Comparison of ENCODE assay signal across 8 cellular contexts in genomic region chr5:34154988-34155387, GRCh38.
DNase-seq lines count a peak whose midpoint lies in the region; ATAC-seq, FAIRE-seq and TF ChIP-seq lines count a peak whose summit lies in the region.
"Not testable (repeated sequence)": the region's sequence is repeated elsewhere in the genome, so short reads cannot be mapped to it uniquely, and the experiment has no call there.

No MANE protein-coding gene starts in this region.

- not testable (repeated sequence) for H3K9me2 ChIP-seq in PC-3 (replicated peaks; ENCODE audit: low read length)

- WGBS in GM12878 (ENCODE audit: insufficient coverage, insufficient replicate concordance, low lambda C conversion rate, missing lambda C conversion rate), result 63% methylated on average over 3 of the region's 4 CpGs
- 88% methylated on average over 3 of the region's 4 CpGs for WGBS in HepG2 (ENCODE audit: low lambda C conversion rate)

- H3K4me1 ChIP-seq in PC-3 (ENCODE audit: insufficient read depth, low read length); GM12878 (ENCODE audit: control insufficient read depth, insufficient read depth, low read length); HepG2 (ENCODE audit: insufficient read depth, low read length): not testable (repeated sequence)

- H3K9me3 ChIP-seq in PC-3 (ENCODE audit: low read length); GM12878 (replicated peaks; ENCODE audit: control insufficient read depth, insufficient read depth, low read length); HepG2 (ENCODE audit: low read length): not testable (repeated sequence)

- not testable (repeated sequence) for H3F3A ChIP-seq in PC-3 (ENCODE audit: low read length, unreplicated experiment)

- not testable (repeated sequence) for H3K9ac ChIP-seq in PC-3 (ENCODE audit: low read length); GM12878 (ENCODE audit: control insufficient read depth, insufficient read depth, low read length); HepG2 (ENCODE audit: insufficient read depth, low read depth, low read length)

- TF ChIP-seq CTCF in PC-3 (conservative IDR thresholded peaks at IDR 0.05; ENCODE audit: low read depth, low read length); GM12878 (IDR thresholded peaks at IDR 0.05 in 2 of 3, conservative IDR thresholded peaks at IDR 0.05 in 1 of 3; ENCODE audit: control insufficient read depth in 2 of 3, extremely low read depth in 1 of 3, insufficient read depth in 1 of 3, low read depth in 3 of 3, low read length in 3 of 3); HepG2 (CRISPR knock-in tag; IDR thresholded peaks at IDR 0.05): not testable (repeated sequence)

- FAIRE-seq in GM12878 (lab: Jason Lieb, UNC); HepG2 (lab: Jason Lieb, UNC): not testable (repeated sequence)

- H3K27me3 Mint-ChIP-seq in activated T-cell treated with anti-CD3 and anti-CD28 coated beads, Interleukin-2, amount 50 U/mL, for 72 hours (ENCODE audit: low read depth); memory B cell: not testable (repeated sequence)

- not testable (repeated sequence) for H2AFZ ChIP-seq in PC-3 (ENCODE audit: low read length); GM12878 (ENCODE audit: control insufficient read depth, low read depth, low read length); HepG2 (ENCODE audit: low read length)

- TF ChIP-seq EP300 in GM12878 (IDR thresholded peaks at IDR 0.05; ENCODE audit: borderline replicate concordance in 1 of 2, control insufficient read depth in 1 of 2, low read depth in 2 of 2, low read length in 2 of 2); HepG2 (IDR thresholded peaks at IDR 0.05; ENCODE audit: low read depth in 2 of 2, low read length in 2 of 2); HepG2 (CRISPR knock-in tag; IDR thresholded peaks at IDR 0.05; ENCODE audit: borderline replicate concordance): not testable (repeated sequence)

- DNase-seq in NCI-H82 (lab: John Stamatoyannopoulos, UW), result peak; percentile 45
- DNase-seq in PC-3; activated T-cell treated with anti-CD3 and anti-CD28 coated beads, Interleukin-2, amount 50 U/mL, for 72 hours; GM12878 (ENCODE audit: low read depth, low spot score); HepG2 (ENCODE audit: low spot score); memory B cell (ENCODE audit: low spot score in 2 of 2): not testable (repeated sequence)

- peak overlapping the region; percentile 50 for H3K27ac Mint-ChIP-seq in activated T-cell treated with anti-CD3 and anti-CD28 coated beads, Interleukin-2, amount 50 U/mL, for 72 hours
- peak overlapping the region; percentile 17 for H3K27ac Mint-ChIP-seq in memory B cell

- not testable (repeated sequence) for TF ChIP-seq POLR2A in GM12878 (IDR thresholded peaks at IDR 0.05; ENCODE audit: low read depth, low read length); HepG2 (IDR thresholded peaks at IDR 0.05; ENCODE audit: insufficient read depth in 1 of 2, low read depth in 2 of 2, low read length in 2 of 2)

- SMC1A ChIA-PET in GM12878 (lab: Charles Lee; ENCODE audit: uncharacterized antibody, unreplicated experiment), result not testable (repeated sequence)

- not testable (repeated sequence) for TF ChIP-seq RAD21 in GM12878 (IDR thresholded peaks at IDR 0.05; ENCODE audit: insufficient read depth, low read depth, low read length); HepG2 (CRISPR knock-in tag; IDR thresholded peaks at IDR 0.05)

- not testable (repeated sequence) for H4K20me1 ChIP-seq in PC-3 (ENCODE audit: low read length); GM12878 (ENCODE audit: control insufficient read depth, insufficient read depth); HepG2 (ENCODE audit: insufficient read depth, low read length)

- not testable (repeated sequence) for H3K79me2 ChIP-seq in PC-3 (ENCODE audit: low read length); GM12878 (ENCODE audit: control insufficient read depth, insufficient read depth, low read length); HepG2 (ENCODE audit: insufficient read depth, low read length)

- not testable (repeated sequence) for H3K36me3 Mint-ChIP-seq in activated T-cell treated with anti-CD3 and anti-CD28 coated beads, Interleukin-2, amount 50 U/mL, for 72 hours (ENCODE audit: insufficient read depth in 2 of 2); memory B cell

- BruUV-seq in PC-3 (replicated peaks; lab: Mats Ljungman, UMichigan) (TSS peak; percentile 9), HepG2 (replicated peaks; lab: Mats Ljungman, UMichigan) (TSS peak; percentile 28)
- not testable (repeated sequence) for BruUV-seq in GM12878 (replicated peaks; lab: Mats Ljungman, UMichigan)

- RAD21 ChIA-PET in GM12878 (lab: Charles Lee; ENCODE audit: unreplicated experiment), result not testable (repeated sequence)

- H3K4me3 Mint-ChIP-seq in activated T-cell treated with anti-CD3 and anti-CD28 coated beads, Interleukin-2, amount 50 U/mL, for 72 hours; memory B cell: not testable (repeated sequence)

- not testable (repeated sequence) for H3K36me3 ChIP-seq in PC-3 (ENCODE audit: low read depth, low read length); GM12878 (ENCODE audit: control insufficient read depth in 2 of 2, insufficient read depth in 2 of 2, low read length in 1 of 2); HepG2 (replicated peaks in 1 of 2; ENCODE audit: control insufficient read depth in 1 of 2, insufficient read depth in 2 of 2, low read length in 2 of 2)

- intact Hi-C loops in PC-3 (cut with micrococcal nuclease); GM12878 (cut with micrococcal nuclease; ENCODE audit: unreplicated experiment); HepG2 (cut with micrococcal nuclease; ENCODE audit: unreplicated experiment): not testable (repeated sequence)

- ATAC-seq in HG03432 (IDR thresholded peaks at IDR 0.05; ENCODE audit: unreplicated experiment) (peak; percentile 61), HG03439 (IDR thresholded peaks at IDR 0.05; ENCODE audit: unreplicated experiment) (peak; percentile 69), GM12878 (peak; percentile 76)
- not testable (repeated sequence) for ATAC-seq in PC-3; activated T-cell treated with anti-CD3 and anti-CD28 coated beads, Interleukin-2, amount 50 U/mL, for 72 hours (replicated peaks in 1 of 2); HepG2; memory B cell (ENCODE audit: low read depth)

- H3K9me3 Mint-ChIP-seq in activated T-cell treated with anti-CD3 and anti-CD28 coated beads, Interleukin-2, amount 50 U/mL, for 72 hours; memory B cell: not testable (repeated sequence)

- in situ Hi-C loops in GM12878 (cut with MboI); HepG2 (cut with HindIII; ENCODE audit: extremely low pct_ligation_motif_present, low pct_unique_long_range_greater_than_20kb): not testable (repeated sequence)

- not testable (repeated sequence) for H3K27ac ChIP-seq in PC-3 (ENCODE audit: low read length); GM12878 (ENCODE audit: control insufficient read depth, insufficient read depth); HepG2 (ENCODE audit: extremely low read length, insufficient read depth, low read length)

- POLR2A ChIA-PET in PC-3 (lab: Charles Lee; ENCODE audit: unreplicated experiment); GM12878 (lab: Charles Lee); HepG2 (lab: Yijun Ruan, JAX): not testable (repeated sequence)

- CTCF ChIA-PET in PC-3 (lab: Charles Lee); GM12878 (lab: Yijun Ruan, JAX); HepG2 (lab: Yijun Ruan, JAX; ENCODE audit: low intra/inter-chr PET ratio, low total read pairs): not testable (repeated sequence)

- H3K4me3 ChIP-seq in PC-3 (ENCODE audit: low read length); GM12878; HepG2 (replicated peaks in 1 of 3; ENCODE audit: insufficient read depth in 1 of 3, low read depth in 2 of 3, low read length in 3 of 3): not testable (repeated sequence)

- H3K27me3 ChIP-seq in PC-3 (ENCODE audit: low read length); GM12878 (replicated peaks in 1 of 2; ENCODE audit: control insufficient read depth in 2 of 2, insufficient read depth in 2 of 2, low read length in 1 of 2); HepG2 (ENCODE audit: control insufficient read depth in 1 of 2, insufficient read depth in 2 of 2, low read length in 2 of 2): not testable (repeated sequence)

- not testable (repeated sequence) for H3K4me1 Mint-ChIP-seq in activated T-cell treated with anti-CD3 and anti-CD28 coated beads, Interleukin-2, amount 50 U/mL, for 72 hours (ENCODE audit: low read depth); memory B cell

- H3K4me2 ChIP-seq in PC-3 (ENCODE audit: low read length); GM12878 (ENCODE audit: control insufficient read depth, insufficient read depth); HepG2 (ENCODE audit: low read depth, low read length): not testable (repeated sequence)
